ENCODE assay signal across 10 cellular contexts in the genomic region with DNA sequence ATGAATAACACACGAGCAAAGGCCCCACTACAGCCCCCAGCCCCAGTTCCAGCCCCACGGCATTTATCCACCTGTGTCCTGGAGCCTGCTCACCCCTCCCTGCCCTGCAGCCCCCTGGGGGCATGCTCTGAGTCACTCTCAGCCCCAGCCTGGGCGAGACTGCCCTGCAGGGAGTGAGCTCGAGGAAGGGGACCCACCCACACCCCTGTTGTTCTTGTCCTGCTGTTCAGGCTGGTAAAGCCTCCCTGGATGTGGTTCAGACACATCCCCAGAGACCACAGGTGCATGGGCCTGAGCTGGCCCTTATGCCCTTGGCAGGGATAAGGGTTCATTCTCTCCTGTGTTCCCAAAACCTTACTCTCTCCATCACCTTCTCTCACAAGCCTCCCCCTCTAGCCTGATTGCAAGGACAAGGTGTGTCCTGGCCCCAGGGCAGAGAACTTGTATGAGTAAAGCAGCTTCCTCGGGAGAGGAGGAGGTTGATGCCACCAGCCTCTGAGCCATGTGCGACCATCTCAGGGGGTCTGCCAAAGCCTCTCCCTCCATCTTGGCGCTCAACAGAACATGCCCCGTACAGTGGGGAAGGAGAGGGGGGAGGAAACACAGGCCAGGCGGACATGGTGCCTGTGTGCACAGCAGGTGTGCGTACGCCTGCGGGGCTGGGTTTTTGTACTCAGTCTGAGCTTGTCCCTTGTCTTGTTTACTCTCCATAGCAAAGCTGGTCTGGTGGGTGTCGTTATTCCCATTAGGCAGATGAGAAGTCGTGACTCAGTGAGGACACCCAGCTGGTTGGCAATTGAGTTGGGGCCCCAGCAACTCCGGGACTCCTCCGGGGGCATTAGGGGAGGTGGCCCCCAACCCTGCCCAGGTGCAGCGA.
DNase-seq lines count a peak whose midpoint lies in the region; ATAC-seq and TF ChIP-seq lines count a peak whose summit lies in the region.
"Had no signal": no experiment of that assay in that cellular context is flagged by ENCODE, and none has a peak within 500 bp of the region (broad histone marks: within the 10 kb centered on the region; RNA-seq: fewer than 3 reads in every experiment).

No MANE protein-coding gene starts in this region.

- ATAC-seq in GM21526 (IDR thresholded peaks at IDR 0.05; ENCODE audit: low FRiP score, unreplicated experiment), result no peak

- TF ChIP-seq CTCF in glutamatergic neuron (IDR thresholded peaks at IDR 0.05; ENCODE audit: partially characterized antibody, unreplicated experiment), result no peak

- H3K36me3 Mint-ChIP-seq in glutamatergic neuron (ENCODE audit: unreplicated experiment), result no peaks in the 10 kb centered on the region
- H3K36me3 Mint-ChIP-seq: mesothelial cell of epicardium had no signal

- DNase-seq in COLO668 (lab: John Stamatoyannopoulos, UW; ENCODE audit: unreplicated experiment) (peak; percentile 78), ELF-1 (ENCODE audit: low read depth, low spot score) (peak; percentile 76), NCI-H510A (lab: John Stamatoyannopoulos, UW) (peak; percentile 18), glutamatergic neuron (peak; percentile 6), ecto neural progenitor cell (ENCODE audit: low spot score) (no peak)
- no peak for DNase-seq in stimulated activated naive CD4-positive, alpha-beta T cell treated with Interleukin-2 at 50 U/mL for 16 hours (lab: John Stamatoyannopoulos, UW)

- H3K27ac Mint-ChIP-seq in glutamatergic neuron (ENCODE audit: unreplicated experiment), result no peak overlapping the region
- H3K27ac Mint-ChIP-seq: activated T-helper 2 cell treated with anti-CD3 and anti-CD28 coated beads, Interferon-gamma antibody, Interleukin-2, Interleukin-4, amounts not matched to agents 10 μg/mL and 5 μg/mL and 100 μg/mL, durations not matched to agents 14 hours and 24 hours and 36 hours; mesothelial cell of epicardium; nephron progenitor cell had no signal

- peaks cover 3% of the 10 kb centered on the region for H3K4me1 Mint-ChIP-seq in glutamatergic neuron (ENCODE audit: low read depth, unreplicated experiment)
- H3K4me1 Mint-ChIP-seq: mesothelial cell of epicardium had no signal

- H3K9me3 Mint-ChIP-seq in glutamatergic neuron (ENCODE audit: unreplicated experiment), result peaks cover 6% of the 10 kb centered on the region
- H3K9me3 Mint-ChIP-seq: activated T-helper 2 cell treated with anti-CD3 and anti-CD28 coated beads, Interferon-gamma antibody, Interleukin-2, Interleukin-4, amounts not matched to agents 10 μg/mL and 5 μg/mL and 100 μg/mL, durations not matched to agents 14 hours and 24 hours and 36 hours; mesothelial cell of epicardium; nephron progenitor cell had no signal

- no peak overlapping the region for H3K4me3 Mint-ChIP-seq in glutamatergic neuron (ENCODE audit: unreplicated experiment)
- H3K4me3 Mint-ChIP-seq: mesothelial cell of epicardium, nephron progenitor cell had no signal

- H3K27me3 Mint-ChIP-seq in glutamatergic neuron (ENCODE audit: unreplicated experiment), result peaks cover 15% of the 10 kb centered on the region

Comparison
In these comparisons a context has a peak if more than half of its experiments do, and no peak if none do; other contexts are left out.
1. DNase-seq: peak in COLO668 (single experiment), ELF-1 (single experiment), NCI-H510A (single experiment) and glutamatergic neuron (single experiment); none in stimulated activated naive CD4-positive, alpha-beta T cell treated with Interleukin-2 at 50 U/mL for 16 hours (single experiment) and ecto neural progenitor cell (single experiment).